29 cellular contexts compared by ENCODE assay signal in the genomic region with DNA sequence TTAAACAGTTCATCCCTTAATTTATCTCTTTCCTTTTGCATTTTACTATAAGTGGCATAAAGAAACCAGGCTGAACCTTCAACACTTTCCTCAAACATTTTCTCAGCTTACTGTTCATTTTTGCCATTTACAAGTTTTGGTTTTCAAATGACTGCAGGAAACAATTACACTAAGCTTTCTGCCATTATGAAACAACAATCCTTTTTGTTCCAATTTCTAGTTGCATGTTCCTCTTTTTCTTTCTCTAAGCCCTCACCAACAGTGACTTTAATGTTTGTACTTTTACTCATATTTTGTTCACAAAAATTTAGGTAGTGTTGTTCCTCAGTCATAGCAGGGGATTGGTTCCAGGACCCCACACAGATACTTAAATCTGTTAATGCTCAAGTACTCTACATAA.
"Had no signal": no experiment of that assay in that cellular context is flagged by ENCODE, and none has a peak within 500 bp of the region (broad histone marks: within the 10 kb centered on the region; RNA-seq: fewer than 3 reads in every experiment).

No MANE protein-coding gene starts in this region.

- H3K27ac Mint-ChIP-seq: mesothelial cell of epicardium; naive B cell; natural killer cell treated with Interleukin-12 subunit alpha and Interleukin-12 subunit beta and Interleukin-15 and Interleukin-18, amount 100 ng/mL, for 72 hours; stimulated activated naive CD8-positive, alpha-beta T cell treated with anti-CD3 and anti-CD28 coated beads, Interleukin-15, amount 100 ng/mL, for 72 hours had no signal

- H3K36me3 ChIP-seq: esophagus squamous epithelium, heart right ventricle, left lung, neutrophil, pancreas, right lobe of liver, suprapubic skin, transverse colon, vagina had no signal

- DNase-seq: dermis blood vessel endothelial cell; effector memory CD4-positive, alpha-beta T cell; erythroblast; esophagus squamous epithelium; foreskin melanocyte; glutamatergic neuron; heart right ventricle; hippocampal formation; left cardiac atrium; left lung; mesenchymal stem cell; mucosa of descending colon; naive B cell; pancreas; right lobe of liver; small intestine; stimulated activated CD4-positive, alpha-beta T cell treated with anti-CD3 and anti-CD28 coated beads, Interleukin-12 subunit alpha, Interleukin-12 subunit beta, amount 100 ng/mL, for 4 hours; stimulated activated CD4-positive, alpha-beta T cell treated with anti-CD3 and anti-CD28 coated beads, Interleukin-1b, Interleukin-23, amount 100 ng/mL, for 48 hours; stimulated activated CD4-positive, alpha-beta T cell treated with anti-CD3 and anti-CD28 coated beads, Interleukin-4, amount 100 ng/mL, for 1 hour; stimulated activated CD8-positive, alpha-beta memory T cell treated with anti-CD3 and anti-CD28 coated beads, Interleukin-4, amount 100 ng/mL, for 48 hours; stimulated activated naive CD4-positive, alpha-beta T cell; stimulated activated naive CD8-positive, alpha-beta T cell treated with anti-CD3 and anti-CD28 coated beads, Interleukin-15, amount 100 ng/mL, for 72 hours; transverse colon had no signal

- H3K9me3 ChIP-seq: esophagus squamous epithelium, left lung, mucosa of descending colon, neutrophil, pancreas, right lobe of liver, suprapubic skin, transverse colon, vagina had no signal

- H3K27me3 Mint-ChIP-seq: naive B cell; natural killer cell treated with Interleukin-12 subunit alpha and Interleukin-12 subunit beta and Interleukin-15 and Interleukin-18, amount 100 ng/mL, for 72 hours; stimulated activated naive CD8-positive, alpha-beta T cell treated with anti-CD3 and anti-CD28 coated beads, Interleukin-15, amount 100 ng/mL, for 72 hours had no signal

- H3K4me3 Mint-ChIP-seq: mesothelial cell of epicardium; natural killer cell treated with Interleukin-12 subunit alpha and Interleukin-12 subunit beta and Interleukin-15 and Interleukin-18, amount 100 ng/mL, for 72 hours; neural crest cell; stimulated activated naive CD8-positive, alpha-beta T cell treated with anti-CD3 and anti-CD28 coated beads, Interleukin-15, amount 100 ng/mL, for 72 hours had no signal

- H3K4me1 Mint-ChIP-seq: naive B cell; neural crest cell; stimulated activated naive CD8-positive, alpha-beta T cell treated with anti-CD3 and anti-CD28 coated beads, Interleukin-15, amount 100 ng/mL, for 72 hours had no signal

- H3K27me3 ChIP-seq: esophagus squamous epithelium, heart right ventricle, left lung, neutrophil, pancreas, right lobe of liver, suprapubic skin, transverse colon, vagina had no signal

- H3K9me3 Mint-ChIP-seq: mesothelial cell of epicardium had no signal

- H3K4me1 ChIP-seq: esophagus squamous epithelium, heart right ventricle, left lung, pancreas, right lobe of liver, suprapubic skin, transverse colon, vagina had no signal

- H3K4me3 ChIP-seq: esophagus squamous epithelium, heart right ventricle, left lung, mucosa of descending colon, pancreas, right lobe of liver, suprapubic skin, transverse colon, vagina had no signal

- H3K27ac ChIP-seq: esophagus squamous epithelium, heart right ventricle, left lung, neutrophil, pancreas, right lobe of liver, suprapubic skin, transverse colon, vagina had no signal

- H3K36me3 Mint-ChIP-seq: mesothelial cell of epicardium; naive B cell; natural killer cell treated with Interleukin-12 subunit alpha and Interleukin-12 subunit beta and Interleukin-15 and Interleukin-18, amount 100 ng/mL, for 72 hours had no signal
